In the genomic region with DNA sequence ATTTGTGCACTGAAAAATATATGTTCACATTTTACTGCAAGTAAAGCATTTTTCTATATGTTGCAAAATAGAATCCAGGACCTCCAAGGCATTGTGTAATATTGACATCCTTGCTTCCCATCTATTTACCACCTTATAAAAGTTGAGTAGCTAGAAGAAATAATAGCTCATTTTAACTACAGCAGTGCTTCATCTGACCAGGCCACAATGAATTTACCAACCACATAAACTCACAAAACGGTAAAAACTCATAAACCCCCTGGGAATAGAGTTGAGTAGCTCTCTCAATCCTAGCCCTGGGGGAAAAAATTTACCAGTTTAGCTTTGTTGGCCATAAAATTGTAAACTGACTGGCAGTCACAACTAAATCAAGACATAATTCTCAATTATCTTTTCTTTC, we compare ENCODE assay signal across 3 cellular contexts.
A peak's percentile ranks its signal among the peaks of the same experiment; 100 is the strongest.
TF ChIP-seq lines count a peak whose summit lies in the region.

No MANE protein-coding gene starts in this region.

TF ChIP-seq in SK-N-SH, 30 proteins besides CTCF, POLR2A, EP300 and RAD21:
- TF ChIP-seq, protein P1, sequence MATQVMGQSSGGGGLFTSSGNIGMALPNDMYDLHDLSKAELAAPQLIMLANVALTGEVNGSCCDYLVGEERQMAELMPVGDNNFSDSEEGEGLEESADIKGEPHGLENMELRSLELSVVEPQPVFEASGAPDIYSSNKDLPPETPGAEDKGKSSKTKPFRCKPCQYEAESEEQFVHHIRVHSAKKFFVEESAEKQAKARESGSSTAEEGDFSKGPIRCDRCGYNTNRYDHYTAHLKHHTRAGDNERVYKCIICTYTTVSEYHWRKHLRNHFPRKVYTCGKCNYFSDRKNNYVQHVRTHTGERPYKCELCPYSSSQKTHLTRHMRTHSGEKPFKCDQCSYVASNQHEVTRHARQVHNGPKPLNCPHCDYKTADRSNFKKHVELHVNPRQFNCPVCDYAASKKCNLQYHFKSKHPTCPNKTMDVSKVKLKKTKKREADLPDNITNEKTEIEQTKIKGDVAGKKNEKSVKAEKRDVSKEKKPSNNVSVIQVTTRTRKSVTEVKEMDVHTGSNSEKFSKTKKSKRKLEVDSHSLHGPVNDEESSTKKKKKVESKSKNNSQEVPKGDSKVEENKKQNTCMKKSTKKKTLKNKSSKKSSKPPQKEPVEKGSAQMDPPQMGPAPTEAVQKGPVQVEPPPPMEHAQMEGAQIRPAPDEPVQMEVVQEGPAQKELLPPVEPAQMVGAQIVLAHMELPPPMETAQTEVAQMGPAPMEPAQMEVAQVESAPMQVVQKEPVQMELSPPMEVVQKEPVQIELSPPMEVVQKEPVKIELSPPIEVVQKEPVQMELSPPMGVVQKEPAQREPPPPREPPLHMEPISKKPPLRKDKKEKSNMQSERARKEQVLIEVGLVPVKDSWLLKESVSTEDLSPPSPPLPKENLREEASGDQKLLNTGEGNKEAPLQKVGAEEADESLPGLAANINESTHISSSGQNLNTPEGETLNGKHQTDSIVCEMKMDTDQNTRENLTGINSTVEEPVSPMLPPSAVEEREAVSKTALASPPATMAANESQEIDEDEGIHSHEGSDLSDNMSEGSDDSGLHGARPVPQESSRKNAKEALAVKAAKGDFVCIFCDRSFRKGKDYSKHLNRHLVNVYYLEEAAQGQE (IDR thresholded peaks at IDR 0.05; ENCODE audit: low read depth, low read length): no peak
- TF ChIP-seq, protein P2, sequence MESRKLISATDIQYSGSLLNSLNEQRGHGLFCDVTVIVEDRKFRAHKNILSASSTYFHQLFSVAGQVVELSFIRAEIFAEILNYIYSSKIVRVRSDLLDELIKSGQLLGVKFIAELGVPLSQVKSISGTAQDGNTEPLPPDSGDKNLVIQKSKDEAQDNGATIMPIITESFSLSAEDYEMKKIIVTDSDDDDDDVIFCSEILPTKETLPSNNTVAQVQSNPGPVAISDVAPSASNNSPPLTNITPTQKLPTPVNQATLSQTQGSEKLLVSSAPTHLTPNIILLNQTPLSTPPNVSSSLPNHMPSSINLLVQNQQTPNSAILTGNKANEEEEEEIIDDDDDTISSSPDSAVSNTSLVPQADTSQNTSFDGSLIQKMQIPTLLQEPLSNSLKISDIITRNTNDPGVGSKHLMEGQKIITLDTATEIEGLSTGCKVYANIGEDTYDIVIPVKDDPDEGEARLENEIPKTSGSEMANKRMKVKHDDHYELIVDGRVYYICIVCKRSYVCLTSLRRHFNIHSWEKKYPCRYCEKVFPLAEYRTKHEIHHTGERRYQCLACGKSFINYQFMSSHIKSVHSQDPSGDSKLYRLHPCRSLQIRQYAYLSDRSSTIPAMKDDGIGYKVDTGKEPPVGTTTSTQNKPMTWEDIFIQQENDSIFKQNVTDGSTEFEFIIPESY (IDR thresholded peaks at IDR 0.05; ENCODE audit: borderline replicate concordance, low read depth): no peak
- TF ChIP-seq, protein P3, sequence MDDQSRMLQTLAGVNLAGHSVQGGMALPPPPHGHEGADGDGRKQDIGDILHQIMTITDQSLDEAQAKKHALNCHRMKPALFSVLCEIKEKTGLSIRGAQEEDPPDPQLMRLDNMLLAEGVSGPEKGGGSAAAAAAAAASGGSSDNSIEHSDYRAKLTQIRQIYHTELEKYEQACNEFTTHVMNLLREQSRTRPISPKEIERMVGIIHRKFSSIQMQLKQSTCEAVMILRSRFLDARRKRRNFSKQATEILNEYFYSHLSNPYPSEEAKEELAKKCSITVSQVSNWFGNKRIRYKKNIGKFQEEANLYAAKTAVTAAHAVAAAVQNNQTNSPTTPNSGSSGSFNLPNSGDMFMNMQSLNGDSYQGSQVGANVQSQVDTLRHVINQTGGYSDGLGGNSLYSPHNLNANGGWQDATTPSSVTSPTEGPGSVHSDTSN (IDR thresholded peaks at IDR 0.05): no peak
- TF ChIP-seq CHD2 (IDR thresholded peaks at IDR 0.05; ENCODE audit: low read length, partially characterized antibody) (no peak), TAF1 (IDR thresholded peaks at IDR 0.05; ENCODE audit: borderline replicate concordance, low read depth, low read length) (no peak), YY1 (IDR thresholded peaks at IDR 0.05; ENCODE audit: low read depth) (no peak), JUND (IDR thresholded peaks at IDR 0.05) (no peak)

TF ChIP-seq in SK-N-SH treated with all-trans-retinoic acid at 6 μM for 48 hours, 23 proteins besides CTCF, POLR2A, EP300 and RAD21:
- TF ChIP-seq ISL1 (CRISPR knock-in tag; IDR thresholded peaks at IDR 0.05) (no peak), ESRRG (CRISPR knock-in tag; IDR thresholded peaks at IDR 0.05) (no peak), ARNTL (CRISPR knock-in tag; IDR thresholded peaks at IDR 0.05; ENCODE audit: borderline replicate concordance, low read depth) (no peak), OSR1 (CRISPR knock-in tag; IDR thresholded peaks at IDR 0.05) (no peak), ZNF70 (CRISPR knock-in tag; IDR thresholded peaks at IDR 0.05) (no peak), ZNF565 (CRISPR knock-in tag; conservative IDR thresholded peaks at IDR 0.05; ENCODE audit: low read depth) (no peak), GLIS3 (CRISPR knock-in tag; IDR thresholded peaks at IDR 0.05) (no peak), RARB (CRISPR knock-in tag; IDR thresholded peaks at IDR 0.05) (no peak), ZC3H10 (CRISPR knock-in tag; IDR thresholded peaks at IDR 0.05) (no peak), SNAI2 (CRISPR knock-in tag; IDR thresholded peaks at IDR 0.05) (no peak)
- TF ChIP-seq, protein P4, sequence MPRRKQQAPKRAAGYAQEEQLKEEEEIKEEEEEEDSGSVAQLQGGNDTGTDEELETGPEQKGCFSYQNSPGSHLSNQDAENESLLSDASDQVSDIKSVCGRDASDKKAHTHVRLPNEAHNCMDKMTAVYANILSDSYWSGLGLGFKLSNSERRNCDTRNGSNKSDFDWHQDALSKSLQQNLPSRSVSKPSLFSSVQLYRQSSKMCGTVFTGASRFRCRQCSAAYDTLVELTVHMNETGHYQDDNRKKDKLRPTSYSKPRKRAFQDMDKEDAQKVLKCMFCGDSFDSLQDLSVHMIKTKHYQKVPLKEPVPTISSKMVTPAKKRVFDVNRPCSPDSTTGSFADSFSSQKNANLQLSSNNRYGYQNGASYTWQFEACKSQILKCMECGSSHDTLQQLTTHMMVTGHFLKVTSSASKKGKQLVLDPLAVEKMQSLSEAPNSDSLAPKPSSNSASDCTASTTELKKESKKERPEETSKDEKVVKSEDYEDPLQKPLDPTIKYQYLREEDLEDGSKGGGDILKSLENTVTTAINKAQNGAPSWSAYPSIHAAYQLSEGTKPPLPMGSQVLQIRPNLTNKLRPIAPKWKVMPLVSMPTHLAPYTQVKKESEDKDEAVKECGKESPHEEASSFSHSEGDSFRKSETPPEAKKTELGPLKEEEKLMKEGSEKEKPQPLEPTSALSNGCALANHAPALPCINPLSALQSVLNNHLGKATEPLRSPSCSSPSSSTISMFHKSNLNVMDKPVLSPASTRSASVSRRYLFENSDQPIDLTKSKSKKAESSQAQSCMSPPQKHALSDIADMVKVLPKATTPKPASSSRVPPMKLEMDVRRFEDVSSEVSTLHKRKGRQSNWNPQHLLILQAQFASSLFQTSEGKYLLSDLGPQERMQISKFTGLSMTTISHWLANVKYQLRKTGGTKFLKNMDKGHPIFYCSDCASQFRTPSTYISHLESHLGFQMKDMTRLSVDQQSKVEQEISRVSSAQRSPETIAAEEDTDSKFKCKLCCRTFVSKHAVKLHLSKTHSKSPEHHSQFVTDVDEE (CRISPR knock-in tag; IDR thresholded peaks at IDR 0.05): no peak
- TF ChIP-seq, protein P5, sequence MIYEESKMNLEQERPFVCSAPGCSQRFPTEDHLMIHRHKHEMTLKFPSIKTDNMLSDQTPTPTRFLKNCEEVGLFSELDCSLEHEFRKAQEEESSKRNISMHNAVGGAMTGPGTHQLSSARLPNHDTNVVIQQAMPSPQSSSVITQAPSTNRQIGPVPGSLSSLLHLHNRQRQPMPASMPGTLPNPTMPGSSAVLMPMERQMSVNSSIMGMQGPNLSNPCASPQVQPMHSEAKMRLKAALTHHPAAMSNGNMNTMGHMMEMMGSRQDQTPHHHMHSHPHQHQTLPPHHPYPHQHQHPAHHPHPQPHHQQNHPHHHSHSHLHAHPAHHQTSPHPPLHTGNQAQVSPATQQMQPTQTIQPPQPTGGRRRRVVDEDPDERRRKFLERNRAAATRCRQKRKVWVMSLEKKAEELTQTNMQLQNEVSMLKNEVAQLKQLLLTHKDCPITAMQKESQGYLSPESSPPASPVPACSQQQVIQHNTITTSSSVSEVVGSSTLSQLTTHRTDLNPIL (CRISPR knock-in tag; IDR thresholded peaks at IDR 0.05; ENCODE audit: low read depth): no peak

TF ChIP-seq in K562, 482 proteins besides CTCF, POLR2A, EP300 and RAD21:
- TF ChIP-seq ZNF316 (IDR thresholded peaks at IDR 0.05) (peak; percentile 24; the same call in 1 of the 2 replicates), HDAC6 (IDR thresholded peaks at IDR 0.05; ENCODE audit: low read depth, low read length) (no peak)
